In genomic region chr1:7187121-7187510, GRCh38 we compare ENCODE assay signal across 17 cellular contexts.
A peak's percentile ranks its signal among the peaks of the same experiment; 100 is the strongest.
DNase-seq lines count a peak whose midpoint lies in the region; ATAC-seq and TF ChIP-seq lines count a peak whose summit lies in the region.
"Had no signal": no experiment of that assay in that cellular context is flagged by ENCODE, and none has a peak within 500 bp of the region (broad histone marks: within the 10 kb centered on the region; RNA-seq: fewer than 3 reads in every experiment).

No MANE protein-coding gene starts in this region.

- H2AFZ ChIP-seq in GM23248, result no peak overlapping the region
- H2AFZ ChIP-seq: GM23338 had no signal

- H3K9me3 ChIP-seq in GM23248 (ENCODE audit: low read depth), result no peaks in the 10 kb centered on the region
- H3K9me3 ChIP-seq: A549, BLaER1 had no signal

- no peaks in the 10 kb centered on the region for H3K79me2 ChIP-seq in GM23248 (ENCODE audit: insufficient read depth)

- H3K27me3 Mint-ChIP-seq in WTC11 (ENCODE audit: low read depth), result no peaks in the 10 kb centered on the region
- peaks cover 22% of the 10 kb centered on the region for H3K27me3 Mint-ChIP-seq in activated CD8-positive, alpha-beta T cell treated with anti-CD3 and anti-CD28 coated beads, Interleukin-2, amount 10 ng/mL, durations not matched to agents 7 days and 5 days (ENCODE audit: low read depth)
- H3K27me3 Mint-ChIP-seq in CD14-positive monocyte (ENCODE audit: low read depth in 3 of 3), result peaks cover 0 to 11% (median 8%) of the 10 kb centered on the region in 3 donors

- no peaks in the 10 kb centered on the region for H3K4me1 ChIP-seq in GM23248 (ENCODE audit: insufficient read depth)
- H3K4me1 ChIP-seq: A549, BLaER1 had no signal

- H3K4me2 ChIP-seq in GM23248 (ENCODE audit: unreplicated experiment), result no peak overlapping the region
- H3K4me2 ChIP-seq: A549, BLaER1, GM23338 had no signal

- intact Hi-C loops in CD14-positive monocyte (cut with micrococcal nuclease), result no loop called here

- in situ Hi-C loops in GM23248 (cut with MboI), result no loop called here

- TF ChIP-seq CTCF in AG10803 (conservative IDR thresholded peaks at IDR 0.05; ENCODE audit: low read length) (no peak), WTC11 (IDR thresholded peaks at IDR 0.05) (0 out of 2 replicates have a peak, but pooled peaks have one; percentile 4), CD14-positive monocyte (IDR thresholded peaks at IDR 0.05) (no peak)

- 2 to 4% methylated on average over 4 of the region's 4 CpGs for WGBS in GM23248 (ENCODE audit: low coverage in 1 of 2, low lambda C conversion rate in 2 of 2, missing lambda C conversion rate in 2 of 2), 2 experiments

- no peaks in the 10 kb centered on the region for H3K36me3 ChIP-seq in GM23248 (ENCODE audit: low read depth)
- H3K36me3 ChIP-seq: BLaER1 had no signal

- no peaks in the 10 kb centered on the region for H3K9me2 ChIP-seq in GM23248 (ENCODE audit: insufficient read depth)

- ATAC-seq in WTC11, result no peak
- ATAC-seq in GM19328 (IDR thresholded peaks at IDR 0.05; ENCODE audit: unreplicated experiment), result no peak
- ATAC-seq in activated CD8-positive, alpha-beta T cell treated with anti-CD3 and anti-CD28 coated beads, Interleukin-2, amount 10 ng/mL, durations not matched to agents 7 days and 5 days, result no peak
- ATAC-seq: A549 had no signal

- H3K27ac Mint-ChIP-seq in WTC11 (no peak overlapping the region), CD14-positive monocyte (peak overlapping the region in 1 of 7 donors; percentile 51)
- no peak overlapping the region for H3K27ac Mint-ChIP-seq in activated CD8-positive, alpha-beta T cell treated with anti-CD3 and anti-CD28 coated beads, Interleukin-2, amount 10 ng/mL, durations not matched to agents 7 days and 5 days
- H3K27ac Mint-ChIP-seq: B cell; CD4-positive, alpha-beta memory T cell; GM23338; H9; HFFc6 had no signal

- H3K36me3 Mint-ChIP-seq in WTC11 (no peaks in the 10 kb centered on the region), CD14-positive monocyte (no peaks in the 10 kb centered on the region)
- no peaks in the 10 kb centered on the region for H3K36me3 Mint-ChIP-seq in activated CD8-positive, alpha-beta T cell treated with anti-CD3 and anti-CD28 coated beads, Interleukin-2, amount 10 ng/mL, durations not matched to agents 7 days and 5 days (ENCODE audit: low read depth)
- H3K36me3 Mint-ChIP-seq: CD4-positive, alpha-beta memory T cell had no signal

- POLR2A ChIA-PET in WTC11 (lab: Charles Lee), result no interaction called here
- POLR2A ChIA-PET in activated CD8-positive, alpha-beta T cell treated with anti-CD3 and anti-CD28 coated beads, Interleukin-2, amount 10 ng/mL, durations not matched to agents 7 days and 5 days (lab: Charles Lee), result no interaction called here

- DNase-seq in AG10803 (ENCODE audit: low read depth) (peak; percentile 18), GM23248 (peak; percentile 4), WTC11 (ENCODE audit: low spot score) (no peak), fibroblast of gingiva (ENCODE audit: low read depth) (peak; percentile 54), NCI-H2227 (lab: John Stamatoyannopoulos, UW; ENCODE audit: unreplicated experiment) (no peak), CD14-positive monocyte (ENCODE audit: low spot score) (no peak)
- no peak for DNase-seq in activated CD8-positive, alpha-beta T cell treated with anti-CD3 and anti-CD28 coated beads, Interleukin-2, amount 10 ng/mL, durations not matched to agents 7 days and 5 days
- DNase-seq: 8988T; ACHN; CD4-positive, alpha-beta memory T cell; H9; HFFc6 had no signal

- H3K27ac ChIP-seq in GM23248, result no peak overlapping the region
- H3K27ac ChIP-seq: A549, BLaER1 had no signal

- no peak overlapping the region for H3K4me3 Mint-ChIP-seq in WTC11
- no peak overlapping the region for H3K4me3 Mint-ChIP-seq in activated CD8-positive, alpha-beta T cell treated with anti-CD3 and anti-CD28 coated beads, Interleukin-2, amount 10 ng/mL, durations not matched to agents 7 days and 5 days
- H3K4me3 Mint-ChIP-seq in CD14-positive monocyte, result no peak overlapping the region
- H3K4me3 Mint-ChIP-seq: B cell; CD4-positive, alpha-beta memory T cell; GM23338; H9; HFFc6 had no signal

- CTCF ChIA-PET in WTC11 (lab: Charles Lee), result no interaction called here
- CTCF ChIA-PET in activated CD8-positive, alpha-beta T cell treated with anti-CD3 and anti-CD28 coated beads, Interleukin-2, amount 10 ng/mL, durations not matched to agents 7 days and 5 days (lab: Charles Lee), result no interaction called here

- H4K20me1 ChIP-seq in GM23248 (ENCODE audit: insufficient read depth), result no peaks in the 10 kb centered on the region
- H4K20me1 ChIP-seq: BLaER1 had no signal

- no peak overlapping the region for H3K4me3 ChIP-seq in AG10803 (ENCODE audit: low read length)
- no peak overlapping the region for H3K4me3 ChIP-seq in GM23248
- H3K4me3 ChIP-seq: A549, BLaER1, GM23338 had no signal

- H3F3A ChIP-seq in GM23248 (ENCODE audit: insufficient read depth), result no peaks in the 10 kb centered on the region

- H3K27me3 ChIP-seq in GM23248 (replicated peaks; ENCODE audit: insufficient read depth), result peaks cover 26% of the 10 kb centered on the region; the same call in 1 of the 2 replicates
- H3K27me3 ChIP-seq: BLaER1 had no signal

- no peaks in the 10 kb centered on the region; the same call in 1 of the 2 replicates for H3K4me1 Mint-ChIP-seq in WTC11
- no peaks in the 10 kb centered on the region for H3K4me1 Mint-ChIP-seq in activated CD8-positive, alpha-beta T cell treated with anti-CD3 and anti-CD28 coated beads, Interleukin-2, amount 10 ng/mL, durations not matched to agents 7 days and 5 days (ENCODE audit: low read depth)
- no peaks in the 10 kb centered on the region for H3K4me1 Mint-ChIP-seq in CD14-positive monocyte
- H3K4me1 Mint-ChIP-seq: B cell; CD4-positive, alpha-beta memory T cell had no signal

- H3K9me3 Mint-ChIP-seq in WTC11, result no peaks in the 10 kb centered on the region
- no peaks in the 10 kb centered on the region for H3K9me3 Mint-ChIP-seq in activated CD8-positive, alpha-beta T cell treated with anti-CD3 and anti-CD28 coated beads, Interleukin-2, amount 10 ng/mL, durations not matched to agents 7 days and 5 days (ENCODE audit: insufficient read depth)
- H3K9me3 Mint-ChIP-seq in CD14-positive monocyte, result peaks cover 0 to 7% (median 1%) of the 10 kb centered on the region in 7 donors
- H3K9me3 Mint-ChIP-seq: GM23338, H9, HFFc6 had no signal

- no peak overlapping the region for H3K9ac ChIP-seq in GM23248
- H3K9ac ChIP-seq: BLaER1 had no signal

TF ChIP-seq in WTC11, 78 proteins besides CTCF, POLR2A, EP300 and RAD21:
- TF ChIP-seq E2F5 (CRISPR knock-in tag; IDR thresholded peaks at IDR 0.05), result no peak
- no peak for TF ChIP-seq PREB (CRISPR knock-in tag; IDR thresholded peaks at IDR 0.05; ENCODE audit: borderline replicate concordance)

Comparison
In these comparisons a context has a peak if more than half of its experiments do, and no peak if none do; other contexts are left out.
1. DNase-seq: peak in AG10803 (single experiment), GM23248 (single experiment) and fibroblast of gingiva (single experiment); none in WTC11 (single experiment), NCI-H2227 (single experiment), activated CD8-positive, alpha-beta T cell treated with anti-CD3 and anti-CD28 coated beads, Interleukin-2, amount 10 ng/mL, durations not matched to agents 7 days and 5 days (single experiment) and CD14-positive monocyte (single experiment).